Comparison of ENCODE assay signal across 8 cellular contexts in genomic region chr6:137559524-137560183, GRCh38.
DNase-seq lines count a peak whose midpoint lies in the region; ATAC-seq and TF ChIP-seq lines count a peak whose summit lies in the region.
"Not testable (repeated sequence)": the region's sequence is repeated elsewhere in the genome, so short reads cannot be mapped to it uniquely, and the experiment has no call there.

No MANE protein-coding gene starts in this region.

- H2BK120ac ChIP-seq in mesendoderm (ENCODE audit: low read depth, low read length) = not testable (repeated sequence)

- not testable (repeated sequence) for H2BK15ac ChIP-seq in mesendoderm (replicated peaks; ENCODE audit: low read depth)

- H2AFZ ChIP-seq in HCT116 (ENCODE audit: low read depth, low read length, poor library complexity, severe bottlenecking) = not testable (repeated sequence)

- H4K5ac ChIP-seq in mesendoderm (ENCODE audit: low read length) = not testable (repeated sequence)

- not testable (repeated sequence) for TF ChIP-seq RAD21 in HCT116 (IDR thresholded peaks at IDR 0.05; ENCODE audit: low read depth)

- intact Hi-C loops in HCT116 (cut with micrococcal nuclease); activated CD4-positive, alpha-beta T cell treated with anti-CD3 and anti-CD28 coated beads for 36 hours (cut with DNase I, micrococcal nuclease): not testable (repeated sequence)

- no CpG with 5 or more reads among the region's 3 CpGs for whole genome bisulfite sequencing in mesendoderm (ENCODE audit: extremely low coverage, insufficient coverage, low lambda C conversion rate)

- not testable (repeated sequence) for BruUV-seq in HCT116 (replicated peaks; lab: Mats Ljungman, UMichigan)

- in situ Hi-C loops in SK-MEL-5 (cut with HindIII; ENCODE audit: low pct_unique_long_range_greater_than_20kb, low sequenced_read_pairs) = not testable (repeated sequence)

- not testable (repeated sequence) for H3K27me3 Mint-ChIP-seq in activated CD4-positive, alpha-beta T cell treated with anti-CD3 and anti-CD28 coated beads for 36 hours; activated naive CD8-positive, alpha-beta T cell treated with anti-CD3 and anti-CD28 coated beads for 36 hours

- POLR2A ChIA-PET in HCT116 (lab: Charles Lee); activated CD4-positive, alpha-beta T cell treated with anti-CD3 and anti-CD28 coated beads for 36 hours (lab: Charles Lee): not testable (repeated sequence)

- H3K36me3 Mint-ChIP-seq in activated CD4-positive, alpha-beta T cell treated with anti-CD3 and anti-CD28 coated beads for 36 hours (ENCODE audit: low read depth); activated naive CD8-positive, alpha-beta T cell treated with anti-CD3 and anti-CD28 coated beads for 36 hours: not testable (repeated sequence)

- H3K79me1 ChIP-seq in mesendoderm (ENCODE audit: low read length) = not testable (repeated sequence)

- H3K9me3 Mint-ChIP-seq in activated CD4-positive, alpha-beta T cell treated with anti-CD3 and anti-CD28 coated beads for 36 hours (ENCODE audit: low read depth); activated naive CD8-positive, alpha-beta T cell treated with anti-CD3 and anti-CD28 coated beads for 36 hours: not testable (repeated sequence)

- peak; percentile 40 for DNase-seq in CMK (ENCODE audit: low read depth)
- DNase-seq in HCT116 (ENCODE audit: low read depth, low spot score); activated naive CD8-positive, alpha-beta T cell treated with anti-CD3 and anti-CD28 coated beads for 36 hours: not testable (repeated sequence)
- peak; percentile 3 for DNase-seq in SK-MEL-5 (ENCODE audit: low read depth, low spot score)
- peak; percentile 39 for DNase-seq in activated CD4-positive, alpha-beta T cell treated with anti-CD3 and anti-CD28 coated beads for 36 hours
- DNase-seq in activated T-cell treated with anti-CD3 and anti-CD28 coated beads, Interleukin-2, amount 50 U/mL, for 1 hour = peak; percentile 30
- DNase-seq in mesendoderm = peak; percentile 26
- DNase-seq in stimulated activated naive CD8-positive, alpha-beta T cell treated with anti-CD3 and anti-CD28 coated beads, Interleukin-15, Interleukin-2, amounts not matched to agents 100 U/mL and 50 U/mL, for 24 hours = peak; percentile 6

- H3K27ac Mint-ChIP-seq in activated CD4-positive, alpha-beta T cell treated with anti-CD3 and anti-CD28 coated beads for 36 hours = peak overlapping the region; percentile 48
- H3K27ac Mint-ChIP-seq in activated naive CD8-positive, alpha-beta T cell treated with anti-CD3 and anti-CD28 coated beads for 36 hours = peak overlapping the region; percentile 26

- not testable (repeated sequence) for H4K20me1 ChIP-seq in HCT116 (ENCODE audit: insufficient read depth)

- H3K27ac ChIP-seq in HCT116 (ENCODE audit: low read depth, low read length); mesendoderm (ENCODE audit: low read depth, low read length): not testable (repeated sequence)

- not testable (repeated sequence) for H2AK5ac ChIP-seq in mesendoderm (ENCODE audit: low read length)

- not testable (repeated sequence) for H3K23ac ChIP-seq in mesendoderm (ENCODE audit: low read length)

- H3K4me1 ChIP-seq in HCT116 (ENCODE audit: control insufficient read depth in 1 of 2, insufficient read depth in 2 of 2, low read length in 2 of 2); mesendoderm (ENCODE audit: control insufficient read depth, low read depth, low read length): not testable (repeated sequence)

- not testable (repeated sequence) for H3K4me3 ChIP-seq in HCT116 (replicated peaks in 1 of 2; ENCODE audit: low read depth in 1 of 2, low read length in 2 of 2); mesendoderm (ENCODE audit: low read length)

- H3K4ac ChIP-seq in mesendoderm (ENCODE audit: low read depth, low read length) = not testable (repeated sequence)

- peak in 1 of 3 experiments; percentile 15; a peak in 1 of 6 replicates for TF ChIP-seq CTCF in HCT116 (IDR thresholded peaks at IDR 0.05 in 2 of 3, conservative IDR thresholded peaks at IDR 0.05 in 1 of 3; ENCODE audit: borderline replicate concordance in 1 of 3, insufficient read depth in 1 of 3, low read depth in 2 of 3, low read length in 2 of 3)

- H3K4me2 ChIP-seq in HCT116 (ENCODE audit: low read length); mesendoderm (ENCODE audit: low read length): not testable (repeated sequence)

- not testable (repeated sequence) for H3K9me3 ChIP-seq in HCT116 (ENCODE audit: control insufficient read depth in 1 of 2, insufficient read depth in 1 of 2, low read depth in 1 of 2, low read length in 2 of 2)

- H3K9me2 ChIP-seq in HCT116 (ENCODE audit: insufficient read depth) = not testable (repeated sequence)

- not testable (repeated sequence) for H3K9ac ChIP-seq in HCT116 (ENCODE audit: low read length); mesendoderm (ENCODE audit: low read length)

- not testable (repeated sequence) for H3K18ac ChIP-seq in mesendoderm (ENCODE audit: low read length)

- H3K4me3 Mint-ChIP-seq in activated CD4-positive, alpha-beta T cell treated with anti-CD3 and anti-CD28 coated beads for 36 hours; activated naive CD8-positive, alpha-beta T cell treated with anti-CD3 and anti-CD28 coated beads for 36 hours: not testable (repeated sequence)

- not testable (repeated sequence) for H4K8ac ChIP-seq in mesendoderm (ENCODE audit: low read depth, low read length)

- RAD21 ChIA-PET in HCT116 (lab: Charles Lee; ENCODE audit: low non-redundant PET in 1 of 2, low total read pairs in 2 of 2, uncharacterized antibody in 2 of 2, unreplicated experiment in 2 of 2) = not testable (repeated sequence)

- not testable (repeated sequence) for H3K56ac ChIP-seq in mesendoderm (ENCODE audit: low read length)

- H3K36me3 ChIP-seq in HCT116 (ENCODE audit: control insufficient read depth in 1 of 2, insufficient read depth in 2 of 2, low read length in 2 of 2); mesendoderm (ENCODE audit: control insufficient read depth, insufficient read depth, low read length): not testable (repeated sequence)

- peaks cover 31% of the 10 kb centered on the region for H3K4me1 Mint-ChIP-seq in activated CD4-positive, alpha-beta T cell treated with anti-CD3 and anti-CD28 coated beads for 36 hours
- peaks cover 27% of the 10 kb centered on the region for H3K4me1 Mint-ChIP-seq in activated naive CD8-positive, alpha-beta T cell treated with anti-CD3 and anti-CD28 coated beads for 36 hours

- peak; percentile 32 for ATAC-seq in HCT116
- ATAC-seq in activated CD4-positive, alpha-beta T cell treated with anti-CD3 and anti-CD28 coated beads for 36 hours; stimulated activated naive CD8-positive, alpha-beta T cell treated with anti-CD3 and anti-CD28 coated beads, Interleukin-15, Interleukin-2, amounts not matched to agents 100 U/mL and 50 U/mL, for 24 hours: not testable (repeated sequence)

- H2BK5ac ChIP-seq in mesendoderm (ENCODE audit: low read length) = not testable (repeated sequence)

- H3K79me2 ChIP-seq in HCT116 (ENCODE audit: insufficient read depth, low read length); mesendoderm (ENCODE audit: control insufficient read depth, insufficient read depth, low read length): not testable (repeated sequence)

- H3K27me3 ChIP-seq in HCT116 (ENCODE audit: insufficient read depth, low read length); mesendoderm (ENCODE audit: insufficient read depth, low read length, poor library complexity): not testable (repeated sequence)

- CTCF ChIA-PET in HCT116 (lab: Charles Lee) = interaction anchor here (1.5 kb wide), 1 partner anchor 11 kb away, joined by 6 read pairs; no protein-coding TSS in a partner anchor
- CTCF ChIA-PET in activated CD4-positive, alpha-beta T cell treated with anti-CD3 and anti-CD28 coated beads for 36 hours (lab: Charles Lee) = interaction anchor here (0.6 to 1.2 kb wide), 6 partner anchors 10 to 73 kb away, joined by 3 read pairs; no protein-coding TSS in a partner anchor

- TF ChIP-seq POLR2A in HCT116 (IDR thresholded peaks at IDR 0.05; ENCODE audit: borderline replicate concordance, extremely low read depth, insufficient read depth, insufficient read length) = not testable (repeated sequence)
